In genomic region chr6:5121479-5121878, GRCh38 we compare ENCODE assay signal across 1 cellular context.
TF ChIP-seq lines count a peak whose summit lies in the region.

No MANE protein-coding gene starts in this region.

TF ChIP-seq in HepG2, 621 proteins besides CTCF, POLR2A, EP300 and RAD21 (continued from another document and continues in another):
- TF ChIP-seq, protein P1, sequence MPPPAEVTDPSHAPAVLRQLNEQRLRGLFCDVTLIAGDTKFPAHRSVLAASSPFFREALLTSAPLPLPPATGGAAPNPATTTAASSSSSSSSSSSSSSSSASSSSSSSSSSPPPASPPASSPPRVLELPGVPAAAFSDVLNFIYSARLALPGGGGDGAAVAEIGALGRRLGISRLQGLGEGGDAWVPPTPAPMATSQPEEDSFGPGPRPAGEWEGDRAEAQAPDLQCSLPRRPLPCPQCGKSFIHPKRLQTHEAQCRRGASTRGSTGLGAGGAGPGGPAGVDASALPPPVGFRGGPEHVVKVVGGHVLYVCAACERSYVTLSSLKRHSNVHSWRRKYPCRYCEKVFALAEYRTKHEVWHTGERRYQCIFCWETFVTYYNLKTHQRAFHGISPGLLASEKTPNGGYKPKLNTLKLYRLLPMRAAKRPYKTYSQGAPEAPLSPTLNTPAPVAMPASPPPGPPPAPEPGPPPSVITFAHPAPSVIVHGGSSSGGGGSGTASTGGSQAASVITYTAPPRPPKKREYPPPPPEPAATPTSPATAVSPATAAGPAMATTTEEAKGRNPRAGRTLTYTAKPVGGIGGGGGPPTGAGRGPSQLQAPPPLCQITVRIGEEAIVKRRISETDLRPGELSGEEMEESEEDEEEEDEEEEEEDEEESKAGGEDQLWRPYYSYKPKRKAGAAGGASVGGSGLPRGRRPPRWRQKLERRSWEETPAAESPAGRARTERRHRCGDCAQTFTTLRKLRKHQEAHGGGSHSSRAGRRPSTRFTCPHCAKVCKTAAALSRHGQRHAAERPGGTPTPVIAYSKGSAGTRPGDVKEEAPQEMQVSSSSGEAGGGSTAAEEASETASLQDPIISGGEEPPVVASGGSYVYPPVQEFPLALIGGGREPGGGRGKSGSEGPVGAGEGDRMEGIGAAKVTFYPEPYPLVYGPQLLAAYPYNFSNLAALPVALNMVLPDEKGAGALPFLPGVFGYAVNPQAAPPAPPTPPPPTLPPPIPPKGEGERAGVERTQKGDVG (CRISPR knock-in tag; IDR thresholded peaks at IDR 0.05; ENCODE audit: borderline replicate concordance): peak; percentile 68; the same call in 1 of the 2 replicates
- TF ChIP-seq ARID5B (CRISPR knock-in tag; IDR thresholded peaks at IDR 0.05): peak; percentile 55
- TF ChIP-seq ATM (IDR thresholded peaks at IDR 0.05; ENCODE audit: borderline replicate concordance): no peak
- TF ChIP-seq, protein P2, sequence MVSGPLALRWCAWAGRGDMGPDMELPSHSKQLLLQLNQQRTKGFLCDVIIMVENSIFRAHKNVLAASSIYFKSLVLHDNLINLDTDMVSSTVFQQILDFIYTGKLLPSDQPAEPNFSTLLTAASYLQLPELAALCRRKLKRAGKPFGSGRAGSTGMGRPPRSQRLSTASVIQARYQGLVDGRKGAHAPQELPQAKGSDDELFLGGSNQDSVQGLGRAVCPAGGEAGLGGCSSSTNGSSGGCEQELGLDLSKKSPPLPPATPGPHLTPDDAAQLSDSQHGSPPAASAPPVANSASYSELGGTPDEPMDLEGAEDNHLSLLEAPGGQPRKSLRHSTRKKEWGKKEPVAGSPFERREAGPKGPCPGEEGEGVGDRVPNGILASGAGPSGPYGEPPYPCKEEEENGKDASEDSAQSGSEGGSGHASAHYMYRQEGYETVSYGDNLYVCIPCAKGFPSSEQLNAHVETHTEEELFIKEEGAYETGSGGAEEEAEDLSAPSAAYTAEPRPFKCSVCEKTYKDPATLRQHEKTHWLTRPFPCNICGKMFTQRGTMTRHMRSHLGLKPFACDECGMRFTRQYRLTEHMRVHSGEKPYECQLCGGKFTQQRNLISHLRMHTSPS (CRISPR knock-in tag; IDR thresholded peaks at IDR 0.05; ENCODE audit: low read depth): peak; percentile 81
- TF ChIP-seq LCORL (IDR thresholded peaks at IDR 0.05): peak; percentile 49
- TF ChIP-seq LCORL (CRISPR knock-in tag; IDR thresholded peaks at IDR 0.05): peak; percentile 99
- TF ChIP-seq CREB1 (IDR thresholded peaks at IDR 0.05): no peak
- TF ChIP-seq CREB1 (CRISPR knock-in tag; IDR thresholded peaks at IDR 0.05): peak; percentile 40
- peak; percentile 65; the same call in 1 of the 2 replicates for TF ChIP-seq PITX1 (CRISPR knock-in tag; IDR thresholded peaks at IDR 0.05)
- no peak for TF ChIP-seq ZSCAN20 (CRISPR knock-in tag; IDR thresholded peaks at IDR 0.05; ENCODE audit: borderline replicate concordance)
- TF ChIP-seq HOXA3 (CRISPR knock-in tag; IDR thresholded peaks at IDR 0.05): peak; percentile 60
- TF ChIP-seq TMF1 (CRISPR knock-in tag; IDR thresholded peaks at IDR 0.05; ENCODE audit: low read depth): no peak
- TF ChIP-seq ZBTB44 (CRISPR knock-in tag; IDR thresholded peaks at IDR 0.05): no peak
- no peak for TF ChIP-seq THAP7 (CRISPR knock-in tag; IDR thresholded peaks at IDR 0.05)
- 0 out of 2 replicates have a peak, but pooled peaks have one; percentile 19 for TF ChIP-seq FOSL2 (CRISPR knock-in tag; IDR thresholded peaks at IDR 0.05)
- 0 out of 2 replicates have a peak, but pooled peaks have one; percentile 25 for TF ChIP-seq ZNF574 (CRISPR knock-in tag; IDR thresholded peaks at IDR 0.05)
- TF ChIP-seq SNAI1 (CRISPR knock-in tag; IDR thresholded peaks at IDR 0.05; ENCODE audit: borderline replicate concordance): no peak
- TF ChIP-seq STAT6 (CRISPR knock-in tag; IDR thresholded peaks at IDR 0.05; ENCODE audit: borderline replicate concordance): 0 out of 2 replicates have a peak, but pooled peaks have one; percentile 50
- no peak for TF ChIP-seq ZNF616 (CRISPR knock-in tag; IDR thresholded peaks at IDR 0.05; ENCODE audit: low read depth)
- TF ChIP-seq TGIF2 (CRISPR knock-in tag; IDR thresholded peaks at IDR 0.05): no peak
- TF ChIP-seq ZKSCAN5 (CRISPR knock-in tag; IDR thresholded peaks at IDR 0.05): no peak
- no peak for TF ChIP-seq HMGA1 (CRISPR knock-in tag; conservative IDR thresholded peaks at IDR 0.05)
- no peak for TF ChIP-seq ZNF547 (CRISPR knock-in tag; IDR thresholded peaks at IDR 0.05)
- TF ChIP-seq ZBTB21 (CRISPR knock-in tag; IDR thresholded peaks at IDR 0.05): no peak
- no peak for TF ChIP-seq ZNF710 (CRISPR knock-in tag; IDR thresholded peaks at IDR 0.05; ENCODE audit: borderline replicate concordance)
- no peak for TF ChIP-seq ZHX2 (IDR thresholded peaks at IDR 0.05; ENCODE audit: low read depth)
- no peak for TF ChIP-seq ZHX2 (CRISPR knock-in tag; IDR thresholded peaks at IDR 0.05; ENCODE audit: borderline replicate concordance)
